Comparison of ENCODE assay signal across 8 cellular contexts in the genomic region with DNA sequence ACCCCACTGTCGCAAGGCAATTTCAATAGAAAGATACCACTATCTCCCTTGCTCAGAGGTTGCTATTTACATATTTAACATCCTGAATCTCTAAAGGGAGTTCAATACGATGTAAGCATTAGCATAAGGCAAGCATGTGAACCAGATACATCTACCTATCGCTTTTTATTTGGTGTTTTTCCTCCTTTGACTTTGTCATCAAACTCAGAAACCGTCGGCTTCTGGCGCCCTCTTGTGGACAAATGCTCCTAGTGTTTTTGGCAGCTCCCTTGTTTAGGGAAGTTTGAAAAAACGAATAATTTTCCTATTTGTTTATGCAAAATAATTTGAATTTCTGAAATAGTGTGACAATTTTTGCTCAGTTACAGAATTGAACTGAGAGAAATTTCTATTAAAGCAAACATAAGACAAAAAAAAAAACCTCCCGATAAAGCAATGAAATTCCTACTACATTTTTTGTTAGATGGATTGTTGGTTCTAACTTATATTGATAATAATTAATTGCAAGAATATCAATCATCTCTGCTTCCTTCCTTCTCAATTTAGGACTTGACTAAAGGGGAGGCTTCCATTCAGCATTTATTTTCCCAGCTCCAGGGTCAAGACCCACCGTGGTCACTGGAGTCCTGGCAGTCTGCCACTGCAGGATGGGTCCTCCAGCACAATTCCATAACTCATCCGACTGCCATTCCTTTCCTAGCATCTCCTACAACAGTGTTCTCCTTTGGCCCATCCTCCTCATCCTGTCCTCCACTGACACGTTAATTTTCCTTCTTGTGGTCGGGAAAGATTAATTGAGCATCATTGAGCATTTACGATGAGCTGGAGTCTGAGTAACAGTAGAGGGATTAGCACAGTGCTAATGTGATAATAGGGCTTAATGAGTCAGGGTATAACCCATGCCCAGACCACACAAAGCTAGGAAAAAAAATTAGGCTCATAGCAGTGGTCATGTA.
DNase-seq lines count a peak whose midpoint lies in the region; ATAC-seq and TF ChIP-seq lines count a peak whose summit lies in the region.

No MANE protein-coding gene starts in this region.

- H3K4me3 Mint-ChIP-seq in CD14-positive monocyte (no peak overlapping the region), endothelial cell (ENCODE audit: unreplicated experiment) (no peak overlapping the region)

- H3K27me3 Mint-ChIP-seq in CD14-positive monocyte (ENCODE audit: low read depth in 3 of 3), result peaks cover 0 to 2% (median 0%) of the 10 kb centered on the region in 3 donors
- no peaks in the 10 kb centered on the region for H3K27me3 Mint-ChIP-seq in endothelial cell (ENCODE audit: unreplicated experiment)

- H3K4me1 Mint-ChIP-seq in CD14-positive monocyte, result peaks cover 17% of the 10 kb centered on the region
- no peaks in the 10 kb centered on the region for H3K4me1 Mint-ChIP-seq in endothelial cell (ENCODE audit: unreplicated experiment)

- H3K9me3 ChIP-seq in mucosa of descending colon, result no peaks in the 10 kb centered on the region

- TF ChIP-seq CTCF in CD14-positive monocyte (IDR thresholded peaks at IDR 0.05), result peak; percentile 95
- TF ChIP-seq CTCF in endothelial cell (IDR thresholded peaks at IDR 0.05; ENCODE audit: unreplicated experiment), result peak; percentile 91
- peak; percentile 76 for TF ChIP-seq CTCF in mucosa of descending colon (IDR thresholded peaks at IDR 0.05)

- H3K36me3 ChIP-seq in mucosa of descending colon (ENCODE audit: low read depth), result no peaks in the 10 kb centered on the region

- H3K36me3 Mint-ChIP-seq in CD14-positive monocyte (no peaks in the 10 kb centered on the region), endothelial cell (ENCODE audit: low read depth, unreplicated experiment) (no peaks in the 10 kb centered on the region)

- intact Hi-C loops in CD14-positive monocyte (cut with micrococcal nuclease) (loop anchor here in 1 of 2 donors (5.0 kb wide), 1 partner anchor 153 kb away; no protein-coding TSS in a partner anchor), mucosa of descending colon (cut with DNase I, micrococcal nuclease) (loop anchor here in 1 of 2 donors (10.0 kb wide), 1 partner anchor 156 kb away; no protein-coding TSS in a partner anchor)

- H3K27ac Mint-ChIP-seq in CD14-positive monocyte (no peak overlapping the region), endothelial cell (ENCODE audit: unreplicated experiment) (no peak overlapping the region)

- H3K9me3 Mint-ChIP-seq in CD14-positive monocyte, result no peaks in the 10 kb centered on the region
- H3K9me3 Mint-ChIP-seq in endothelial cell (ENCODE audit: unreplicated experiment), result no peaks in the 10 kb centered on the region

- H3K4me3 ChIP-seq in mucosa of descending colon, result no peak overlapping the region

- peak; percentile 69 for ATAC-seq in GM19324 (IDR thresholded peaks at IDR 0.05; ENCODE audit: low FRiP score, unreplicated experiment)
- ATAC-seq in HG03565 (IDR thresholded peaks at IDR 0.05; ENCODE audit: unreplicated experiment), result peak; percentile 43
- ATAC-seq in mucosa of descending colon, result peak; percentile 89

- DNase-seq in CD14-positive monocyte (ENCODE audit: low spot score) (peak; percentile 62), NOMO-1 treated with DMSO at 0.1 percent for 48 hours (lab: John Stamatoyannopoulos, UW; ENCODE audit: unreplicated experiment) (peak; percentile 75), endothelial cell (ENCODE audit: low spot score) (peak; percentile 79), mucosa of descending colon (peak; percentile 70 to 95 (median 87))
- peak; percentile 35 to 79 (median 61) for DNase-seq in activated CD8-positive, alpha-beta memory T cell treated with anti-CD3 and anti-CD28 coated beads for 48 hours (ENCODE audit: low read depth in 2 of 3, low spot score in 2 of 3)
- DNase-seq in stimulated activated CD8-positive, alpha-beta memory T cell treated with anti-CD3 and anti-CD28 coated beads, Interleukin-4, amount 100 ng/mL, for 4 hours (ENCODE audit: low read depth in 2 of 2, low spot score in 1 of 2), result peak; percentile 56 to 88

- H3K4me1 ChIP-seq in mucosa of descending colon (ENCODE audit: low read depth), result no peaks in the 10 kb centered on the region
